ENCODE assay signal across 28 cellular contexts in genomic region chr3:34742151-34742550, GRCh38.
"Had no signal": no experiment of that assay in that cellular context is flagged by ENCODE, and none has a peak within 500 bp of the region (broad histone marks: within the 10 kb centered on the region; RNA-seq: fewer than 3 reads in every experiment).

No MANE protein-coding gene starts in this region.

- DNase-seq: activated B cell treated with CpG ODN at 0.5 μM for 24 hours; activated CD4-positive, alpha-beta T cell treated with anti-CD3 and anti-CD28 coated beads for 48 hours; activated CD4-positive, alpha-beta T cell treated with anti-CD3 and anti-CD28 coated beads, Interleukin-2, amount 50 U/mL, for 1 hour; activated CD4-positive, alpha-beta T cell treated with anti-CD3 and anti-CD28 coated beads, Interleukin-2, amount 50 U/mL, for 48 hours; activated CD8-positive, alpha-beta memory T cell treated with anti-CD3 and anti-CD28 coated beads for 24 hours; activated CD8-positive, alpha-beta T cell treated with anti-CD3 and anti-CD28 coated beads for 36 hours; activated effector memory CD4-positive, alpha-beta T cell treated with Interleukin-2 at 50 U/mL for 16 hours; activated gamma-delta T cell treated with Interleukin-2 at 50 U/mL for 16 hours; activated naive CD4-positive, alpha-beta T cell treated with anti-CD3 and anti-CD28 coated beads, Interleukin-2, amount 50 U/mL, for 16 hours; activated naive CD4-positive, alpha-beta T cell treated with Interleukin-2 at 50 U/mL for 16 hours; activated T-cell treated with anti-CD3 and anti-CD28 coated beads, Interleukin-2, amount 50 U/mL, for 4 hours; amniotic stem cell; anterior cingulate cortex; brain microvascular endothelial cell; cortex of kidney; dermis blood vessel endothelial cell; effector CD4-positive, alpha-beta T cell; effector memory CD8-positive, alpha-beta T cell; erythroblast; foreskin keratinocyte; gastrocnemius medialis; glutamatergic neuron; heart left ventricle; T-helper 17 cell; T1000; WERI-Rb-1 had no signal

- ATAC-seq: activated CD4-positive, CD25-positive, alpha-beta regulatory T cell treated with anti-CD3 and anti-CD28 coated beads, Interleukin-2, amount 50 U/mL, for 24 hours; activated CD8-positive, alpha-beta T cell treated with anti-CD3 and anti-CD28 coated beads for 36 hours; activated T-cell treated with anti-CD3 and anti-CD28 coated beads, Interleukin-2, amount 50 U/mL, for 4 hours; activated T-helper 17 cell treated with anti-CD3 and anti-CD28 coated beads, Interleukin-2, amount 50 U/mL, for 72 hours; effector memory CD8-positive, alpha-beta T cell; foreskin keratinocyte; gastrocnemius medialis; heart left ventricle; T-helper 17 cell had no signal
